ENCODE assay signal across 8 cellular contexts in genomic region chr9:132079391-132080071, GRCh38. TPM values are rescaled to one million over a fixed set of nuclear protein-coding genes. Genes with fewer than 3 reads are reported as not detected.
A peak's percentile ranks its signal among the peaks of the same experiment; 100 is the strongest.
DNase-seq lines count a peak whose midpoint lies in the region; ATAC-seq, FAIRE-seq and TF ChIP-seq lines count a peak whose summit lies in the region.

A gene with protein sequence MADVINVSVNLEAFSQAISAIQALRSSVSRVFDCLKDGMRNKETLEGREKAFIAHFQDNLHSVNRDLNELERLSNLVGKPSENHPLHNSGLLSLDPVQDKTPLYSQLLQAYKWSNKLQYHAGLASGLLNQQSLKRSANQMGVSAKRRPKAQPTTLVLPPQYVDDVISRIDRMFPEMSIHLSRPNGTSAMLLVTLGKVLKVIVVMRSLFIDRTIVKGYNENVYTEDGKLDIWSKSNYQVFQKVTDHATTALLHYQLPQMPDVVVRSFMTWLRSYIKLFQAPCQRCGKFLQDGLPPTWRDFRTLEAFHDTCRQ (minus strand): TSS chr9:132079867. CDS start chr9:132079844, 23 bp downstream.

- H3K36me3 ChIP-seq in thoracic aorta, result peaks cover 6% of the 10 kb centered on the region

- H3K4me3 ChIP-seq in thoracic aorta, result peak within 1 kb of the TSS; percentile 93

- no peaks in the 10 kb centered on the region for H3K9me3 Mint-ChIP-seq in activated naive CD4-positive, alpha-beta T cell treated with anti-CD3 and anti-CD28 coated beads, Interleukin-2, amount 50 U/mL, for 24 hours

- H3K4me1 Mint-ChIP-seq in activated naive CD4-positive, alpha-beta T cell treated with anti-CD3 and anti-CD28 coated beads, Interleukin-2, amount 50 U/mL, for 24 hours, result peaks cover 45% of the 10 kb centered on the region

- DNase-seq in HEK293T (ENCODE audit: extremely low spot score) (peak; percentile 91), NCI-H1092 treated with DMSO at 0.1 percent for 48 hours (lab: John Stamatoyannopoulos, UW) (peak; percentile 85), glomerular visceral epithelial cell (ENCODE audit: extremely low spot score) (peak; percentile 83), omental fat pad (ENCODE audit: low spot score) (peak; percentile 80), thoracic aorta (ENCODE audit: low spot score) (peak; percentile 78)

- peaks cover 25 to 44% of the 10 kb centered on the region in 2 donors for H3K4me1 ChIP-seq in thoracic aorta (ENCODE audit: control insufficient read depth in 1 of 2, low read depth in 2 of 2)

- FAIRE-seq in G401.6 (lab: Jason Lieb, UNC), result peak; percentile 83

- no peaks in the 10 kb centered on the region for H3K9me3 ChIP-seq in thoracic aorta

- peaks cover 12% of the 10 kb centered on the region for H3K36me3 Mint-ChIP-seq in activated naive CD4-positive, alpha-beta T cell treated with anti-CD3 and anti-CD28 coated beads, Interleukin-2, amount 50 U/mL, for 24 hours

- H3K27ac ChIP-seq in thoracic aorta, result peak within 1 kb of the TSS; percentile 58 to 70

- no peaks in the 10 kb centered on the region for H3K27me3 Mint-ChIP-seq in activated naive CD4-positive, alpha-beta T cell treated with anti-CD3 and anti-CD28 coated beads, Interleukin-2, amount 50 U/mL, for 24 hours

- ATAC-seq in SK-N-SH treated with all-trans-retinoic acid at 6 μM for 48 hours (peak; percentile 96), omental fat pad (ENCODE audit: low FRiP score) (peak; percentile 70), thoracic aorta (ENCODE audit: insufficient number of reproducible peaks, low FRiP score, low read depth) (peak; percentile 73)

- H3K27me3 ChIP-seq in thoracic aorta (replicated peaks; ENCODE audit: insufficient read depth), result no peaks in the 10 kb centered on the region

- CTCF ChIA-PET in HEK293T (lab: Yijun Ruan, JAX), result interaction anchor here (0.7 kb wide), 1 partner anchor 180 kb away, joined by 3 read pairs; no protein-coding TSS in a partner anchor

- no peak for TF ChIP-seq CTCF in omental fat pad (IDR thresholded peaks at IDR 0.05)
- TF ChIP-seq CTCF in thoracic aorta (IDR thresholded peaks at IDR 0.05), result no peak

- POLR2A ChIA-PET in HEK293T (lab: Yijun Ruan, JAX), result interaction anchor here (1.0 to 1.5 kb wide), 2 partner anchors 63 to 72 kb away, joined by 4 read pairs; no protein-coding TSS in a partner anchor

- peak within 1 kb of the TSS; percentile 97 for H3K27ac Mint-ChIP-seq in activated naive CD4-positive, alpha-beta T cell treated with anti-CD3 and anti-CD28 coated beads, Interleukin-2, amount 50 U/mL, for 24 hours

- peak within 1 kb of the TSS; percentile 99 for H3K4me3 Mint-ChIP-seq in activated naive CD4-positive, alpha-beta T cell treated with anti-CD3 and anti-CD28 coated beads, Interleukin-2, amount 50 U/mL, for 24 hours

TF ChIP-seq in HEK293T, 16 proteins besides CTCF, POLR2A, EP300 and RAD21:
- TF ChIP-seq, protein P1, sequence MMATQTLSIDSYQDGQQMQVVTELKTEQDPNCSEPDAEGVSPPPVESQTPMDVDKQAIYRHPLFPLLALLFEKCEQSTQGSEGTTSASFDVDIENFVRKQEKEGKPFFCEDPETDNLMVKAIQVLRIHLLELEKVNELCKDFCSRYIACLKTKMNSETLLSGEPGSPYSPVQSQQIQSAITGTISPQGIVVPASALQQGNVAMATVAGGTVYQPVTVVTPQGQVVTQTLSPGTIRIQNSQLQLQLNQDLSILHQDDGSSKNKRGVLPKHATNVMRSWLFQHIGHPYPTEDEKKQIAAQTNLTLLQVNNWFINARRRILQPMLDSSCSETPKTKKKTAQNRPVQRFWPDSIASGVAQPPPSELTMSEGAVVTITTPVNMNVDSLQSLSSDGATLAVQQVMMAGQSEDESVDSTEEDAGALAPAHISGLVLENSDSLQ (IDR thresholded peaks at IDR 0.05), result 0 out of 2 replicates have a peak, but pooled peaks have one; percentile 29
- TF ChIP-seq LEF1 (IDR thresholded peaks at IDR 0.05; ENCODE audit: borderline replicate concordance) (no peak), L3MBTL2 (conservative IDR thresholded peaks at IDR 0.05) (no peak; the same call in 1 of the 2 replicates), ZNF384 (IDR thresholded peaks at IDR 0.05) (no peak), TARDBP (IDR thresholded peaks at IDR 0.05) (no peak)

TF ChIP-seq in SK-N-SH treated with all-trans-retinoic acid at 6 μM for 48 hours, 23 proteins besides CTCF, POLR2A, EP300 and RAD21:
- TF ChIP-seq RARB (CRISPR knock-in tag; IDR thresholded peaks at IDR 0.05), result no peak
- TF ChIP-seq ZFP30 (CRISPR knock-in tag; IDR thresholded peaks at IDR 0.05), result no peak

RNA-seq across cellular contexts. Expression of the gene that starts here (rescaled TPM):
- 10 to 100 TPM; 10.9 to 23.1 (median 13.5) TPM for total RNA-seq in omental fat pad
- total RNA-seq in thoracic aorta, result 10 to 100 TPM; 19.3 to 26.5 TPM

Comparison
In these comparisons a context has a peak if more than half of its experiments do, and no peak if none do; other contexts are left out.
1. Peak in every context shown above with its lines: DNase-seq, ATAC-seq, H3K4me3 ChIP-seq and H3K27ac ChIP-seq.